Comparison of ENCODE assay signal across 15 cellular contexts in genomic region chr5:90550963-90551362, GRCh38. TPM values are rescaled to one million over a fixed set of nuclear protein-coding genes. Genes with fewer than 3 reads are reported as not detected.
DNase-seq lines count a peak whose midpoint lies in the region; FAIRE-seq and TF ChIP-seq lines count a peak whose summit lies in the region.
"Had no signal": no experiment of that assay in that cellular context is flagged by ENCODE, and none has a peak within 500 bp of the region (broad histone marks: within the 10 kb centered on the region; RNA-seq: fewer than 3 reads in every experiment).

No MANE protein-coding gene starts in this region.

- H2BK12ac ChIP-seq in H1 (ENCODE audit: low read depth, low read length) (no peak overlapping the region; the same call in 1 of the 2 replicates), neuronal stem cell (ENCODE audit: low read length) (no peak overlapping the region)

- no peaks in the 10 kb centered on the region for H3K27me3 Mint-ChIP-seq in Caco-2 (ENCODE audit: insufficient read depth, unreplicated experiment)

- H3K4me1 Mint-ChIP-seq in Caco-2 (ENCODE audit: low read depth, unreplicated experiment): peaks cover 29% of the 10 kb centered on the region
- H3K4me1 Mint-ChIP-seq: CD4-positive, CD25-positive, alpha-beta regulatory T cell had no signal

- TF ChIP-seq RAD21 in H1 (IDR thresholded peaks at IDR 0.05 in 1 of 2, conservative IDR thresholded peaks at IDR 0.05 in 1 of 2; ENCODE audit: low read depth in 2 of 2, low read length in 2 of 2): no peak

- no peak overlapping the region for H2AK5ac ChIP-seq in H1 (ENCODE audit: low read depth, low read length)
- no peak overlapping the region for H2AK5ac ChIP-seq in neuronal stem cell (ENCODE audit: low read depth, low read length)

- H4K8ac ChIP-seq in H1 (ENCODE audit: extremely low read depth, insufficient read depth, low read length) (no peak overlapping the region), neuronal stem cell (ENCODE audit: low read depth, low read length) (no peak overlapping the region)

- H2AFZ ChIP-seq in H1 (ENCODE audit: low read length) (no peak overlapping the region), neuronal stem cell (ENCODE audit: low read length) (no peak overlapping the region)

- H4K91ac ChIP-seq in H1 (replicated peaks; ENCODE audit: insufficient read length, low read length) (no peak overlapping the region), neuronal stem cell (ENCODE audit: low read depth, low read length, poor library complexity) (no peak overlapping the region)

- no peak overlapping the region for H3K4me3 ChIP-seq in BLaER1
- no peak overlapping the region for H3K4me3 ChIP-seq in H1 (ENCODE audit: extremely low read depth in 1 of 4, insufficient read depth in 2 of 4, low read depth in 3 of 4, low read length in 4 of 4)
- H3K4me3 ChIP-seq in Caco-2 (ENCODE audit: low read depth, low read length): no peak overlapping the region
- H3K4me3 ChIP-seq in neuronal stem cell (ENCODE audit: low read length in 2 of 2): no peak overlapping the region

- H3K27me3 ChIP-seq in BLaER1 (no peaks in the 10 kb centered on the region), H1 (replicated peaks in 1 of 4; ENCODE audit: control insufficient read depth in 3 of 4, extremely low read depth in 1 of 4, insufficient read depth in 3 of 4, low read length in 3 of 4) (no peaks in the 10 kb centered on the region), Caco-2 (replicated peaks; ENCODE audit: control insufficient read depth, insufficient read depth, low read length) (no peaks in the 10 kb centered on the region), neuronal stem cell (ENCODE audit: control insufficient read depth in 3 of 3, insufficient read depth in 3 of 3, low read depth in 1 of 3, low read length in 3 of 3) (no peaks in the 10 kb centered on the region)

- CTCF ChIA-PET in H1 (lab: Charles Lee; ENCODE audit: partially characterized antibody) (interaction anchor here (1.1 to 1.5 kb wide), 2 partner anchors 23 to 233 kb away, joined by 3 read pairs; no protein-coding TSS in a partner anchor), Caco-2 (lab: Charles Lee) (no interaction called here)

- H3K9me3 ChIP-seq in BLaER1 (no peaks in the 10 kb centered on the region), H1 (ENCODE audit: insufficient read depth in 2 of 2, low read depth in 1 of 2, low read length in 1 of 2) (no peaks in the 10 kb centered on the region), Caco-2 (no peaks in the 10 kb centered on the region), neuronal stem cell (replicated peaks in 1 of 2; ENCODE audit: control insufficient read depth in 2 of 2, insufficient read depth in 1 of 2, low read depth in 1 of 2, low read length in 2 of 2) (no peaks in the 10 kb centered on the region)

- H2BK5ac ChIP-seq in H1 (ENCODE audit: low read depth, low read length): no peak overlapping the region
- H2BK5ac ChIP-seq in neuronal stem cell (ENCODE audit: low read length): no peak overlapping the region

- no peaks in the 10 kb centered on the region for H3K23me2 ChIP-seq in H1 (ENCODE audit: low read depth, low read length)

- POLR2A ChIA-PET in H1 (lab: Charles Lee; ENCODE audit: partially characterized antibody) (no interaction called here), Caco-2 (lab: Charles Lee) (interaction anchor here (0.6 kb wide), 1 partner anchor 77 kb away, joined by 3 read pairs; no protein-coding TSS in a partner anchor)

- no peak overlapping the region for H3K4ac ChIP-seq in H1 (replicated peaks; ENCODE audit: insufficient read length, low read depth, low read length)
- no peak overlapping the region for H3K4ac ChIP-seq in neuronal stem cell (ENCODE audit: low read length)

- 88% methylated on average over 3 of the region's 3 CpGs; no CpG with 5 or more reads in 1 of the 2 experiments for WGBS in H1 (ENCODE audit: extremely low coverage in 1 of 2, insufficient coverage in 1 of 2, insufficient read length in 1 of 2, insufficient replicate concordance in 2 of 2, low coverage in 1 of 2, low lambda C conversion rate in 2 of 2, missing lambda C conversion rate in 1 of 2), 2 experiments
- no CpG with 5 or more reads among the region's 3 CpGs for WGBS in neuronal stem cell (ENCODE audit: extremely low coverage in 2 of 2, insufficient read length in 2 of 2, insufficient replicate concordance in 1 of 2), 2 donors

- H3K27ac ChIP-seq in BLaER1 (no peak overlapping the region), H1 (ENCODE audit: low read depth, low read length) (no peak overlapping the region), neuronal stem cell (replicated peaks; ENCODE audit: low read length) (no peak overlapping the region)

- no peaks in the 10 kb centered on the region for H3K36me3 Mint-ChIP-seq in Caco-2 (ENCODE audit: insufficient read depth, unreplicated experiment)
- H3K36me3 Mint-ChIP-seq: CD4-positive, CD25-positive, alpha-beta regulatory T cell had no signal

- H3K4me3 Mint-ChIP-seq in Caco-2 (ENCODE audit: unreplicated experiment): no peak overlapping the region

- no TSS peak for BruUV-seq in Caco-2 (replicated peaks; lab: Mats Ljungman, UMichigan)

- TF ChIP-seq POLR2A in GM12891 (IDR thresholded peaks at IDR 0.05; ENCODE audit: low read depth, low read length) (no peak), H1 (IDR thresholded peaks at IDR 0.05; ENCODE audit: control extremely low read depth in 1 of 2, low read depth in 2 of 2, low read length in 2 of 2) (no peak)

- DNase-seq in GM12891 (ENCODE audit: insufficient read length, low spot score) (no peak), NOMO-1 treated with dmso at 0.1 percent for 144 hours (lab: John Stamatoyannopoulos, UW; ENCODE audit: unreplicated experiment) (peak; percentile 0), H1 (ENCODE audit: low read depth in 1 of 2, low spot score in 2 of 2) (no peak), Caco-2 (no peak), superior temporal gyrus (ENCODE audit: extremely low spot score) (no peak), neuronal stem cell (ENCODE audit: low spot score) (no peak), Ammon's horn (ENCODE audit: low spot score) (no peak)
- DNase-seq: Calu3; CD4-positive, CD25-positive, alpha-beta regulatory T cell; DMS 273 treated with DMSO at 0.1 percent for 48 hours had no signal

- H3K79me1 ChIP-seq in H1 (ENCODE audit: low read depth, low read length) (no peaks in the 10 kb centered on the region), neuronal stem cell (ENCODE audit: low read depth, low read length) (no peaks in the 10 kb centered on the region)

- H3K23ac ChIP-seq in H1 (ENCODE audit: insufficient read length) (no peak overlapping the region), neuronal stem cell (ENCODE audit: low read depth, low read length, poor library complexity) (no peak overlapping the region)

- H4K20me1 ChIP-seq in BLaER1 (no peaks in the 10 kb centered on the region), H1 (replicated peaks in 1 of 2; ENCODE audit: control insufficient read depth in 1 of 2, insufficient read depth in 2 of 2, low read length in 2 of 2) (no peaks in the 10 kb centered on the region)

- no peak for TF ChIP-seq EP300 in H1 (IDR thresholded peaks at IDR 0.05; ENCODE audit: borderline replicate concordance in 1 of 2, low read depth in 2 of 2, low read length in 2 of 2)

- H3K36me3 ChIP-seq in BLaER1: no peaks in the 10 kb centered on the region
- H3K36me3 ChIP-seq in H1 (ENCODE audit: control insufficient read depth in 2 of 4, insufficient read depth in 4 of 4, low read length in 3 of 4): no peaks in the 10 kb centered on the region
- H3K36me3 ChIP-seq in Caco-2 (ENCODE audit: control insufficient read depth, insufficient read depth, low read length): no peaks in the 10 kb centered on the region
- no peaks in the 10 kb centered on the region for H3K36me3 ChIP-seq in neuronal stem cell (replicated peaks in 1 of 2; ENCODE audit: control insufficient read depth in 2 of 2, insufficient read depth in 2 of 2, low read length in 2 of 2)

- H2BK20ac ChIP-seq in H1 (ENCODE audit: low read length): peak overlapping the region; percentile 76; the same call in 1 of the 2 replicates

- no peak overlapping the region for H4K5ac ChIP-seq in H1 (ENCODE audit: insufficient read length, low read depth, low read length)

- peak; percentile 52 for FAIRE-seq in GM12891 (lab: Jason Lieb, UNC)
- no peak for FAIRE-seq in H1 (lab: Jason Lieb, UNC)
- FAIRE-seq: A204.1, GM18507, H54, HTR-8/SVneo had no signal

- H3K14ac ChIP-seq in H1 (ENCODE audit: insufficient read length): no peak overlapping the region
- no peak overlapping the region for H3K14ac ChIP-seq in neuronal stem cell (ENCODE audit: low read length)

- no peak overlapping the region for H3K27ac Mint-ChIP-seq in Caco-2 (ENCODE audit: unreplicated experiment)
- H3K27ac Mint-ChIP-seq: CD4-positive, CD25-positive, alpha-beta regulatory T cell had no signal

- H3K4me1 ChIP-seq in BLaER1: peaks cover 15% of the 10 kb centered on the region; the same call in 1 of the 2 replicates
- peaks cover 0 to 14% (median 3%) of the 10 kb centered on the region in 4 experiments; a peak in 4 of 7 replicates for H3K4me1 ChIP-seq in H1 (replicated peaks in 1 of 4; ENCODE audit: control insufficient read depth in 3 of 4, insufficient read depth in 4 of 4, low read length in 3 of 4)
- peaks cover 48% of the 10 kb centered on the region for H3K4me1 ChIP-seq in Caco-2
- peaks cover 2 to 37% of the 10 kb centered on the region in 2 donors for H3K4me1 ChIP-seq in neuronal stem cell (ENCODE audit: control insufficient read depth in 2 of 2, insufficient read depth in 1 of 2, low read depth in 1 of 2, low read length in 2 of 2)

- no peaks in the 10 kb centered on the region for H3K9me3 Mint-ChIP-seq in Caco-2 (ENCODE audit: unreplicated experiment)

- H3K18ac ChIP-seq in H1 (ENCODE audit: extremely low read depth, low read length) (no peak overlapping the region), neuronal stem cell (ENCODE audit: low read length) (no peak overlapping the region)

- H2BK120ac ChIP-seq in H1 (replicated peaks; ENCODE audit: low read depth, low read length): no peak overlapping the region
- no peak overlapping the region for H2BK120ac ChIP-seq in neuronal stem cell (ENCODE audit: low read depth, low read length)

- intact Hi-C loops in Caco-2 (cut with micrococcal nuclease; ENCODE audit: unreplicated experiment): loop anchor here (10.0 kb wide), 1 partner anchor 246 kb away; no protein-coding TSS in a partner anchor

- no peak overlapping the region for H3K56ac ChIP-seq in H1 (replicated peaks; ENCODE audit: insufficient read length, low read depth, low read length)

- H2BK15ac ChIP-seq in H1 (ENCODE audit: low read length): no peak overlapping the region
- H2BK15ac ChIP-seq in neuronal stem cell (ENCODE audit: low read length): no peak overlapping the region

- H3K4me2 ChIP-seq in BLaER1 (peak overlapping the region; percentile 11; the same call in 1 of the 2 replicates), H1 (ENCODE audit: insufficient read depth in 1 of 2, low read depth in 2 of 2, low read length in 2 of 2) (no peak overlapping the region), neuronal stem cell (ENCODE audit: insufficient read depth, low read length, poor library complexity, severe bottlenecking) (no peak overlapping the region)

- TF ChIP-seq CTCF in H1 (IDR thresholded peaks at IDR 0.05; ENCODE audit: control extremely low read depth in 1 of 3, insufficient read depth in 1 of 3, low read depth in 1 of 3, low read length in 3 of 3): no peak
- TF ChIP-seq CTCF in Caco-2 (IDR thresholded peaks at IDR 0.05; ENCODE audit: insufficient read depth in 1 of 2, low read depth in 1 of 2, low read length in 1 of 2, severe bottlenecking in 1 of 2, unreplicated experiment in 1 of 2): no peak

- H3K79me2 ChIP-seq in H1 (ENCODE audit: control insufficient read depth in 1 of 2, insufficient read depth in 2 of 2, low read length in 2 of 2): no peaks in the 10 kb centered on the region

- no peak overlapping the region for H3K9ac ChIP-seq in BLaER1
- no peak overlapping the region for H3K9ac ChIP-seq in H1 (replicated peaks in 1 of 4; ENCODE audit: extremely low read depth in 1 of 4, low read depth in 3 of 4, low read length in 3 of 4)
- H3K9ac ChIP-seq in neuronal stem cell (ENCODE audit: low read depth, low read length, poor library complexity): no peak overlapping the region

RNA-seq across cellular contexts. Expression of gene ADGRV1, which starts 7.6 kb away (rescaled TPM):
- 8.5 TPM for polyA plus RNA-seq in GM12891 (2012; ENCODE audit: low read depth, missing spikeins)
- 62.2 and 62.3 TPM in 2 replicates for total RNA-seq in H1 (2021; fragmentation: NEBNext Ultra II Directional; extraction: Animal tissue kit (Norgen Biotek cat#: 25700))
- polyA plus RNA-seq in H1 (2011; rRNA removed): 40.6 and 53.1 TPM in 2 replicates
- 46.6 TPM for polyA plus RNA-seq in H1 (2011; cell fraction: cytosol; rRNA removed)
- 64.4 TPM for polyA plus RNA-seq in H1 (2011; cell fraction: nucleus; rRNA removed)
- polyA plus RNA-seq in H1 (2012, experiment 1 of 2): 28.8 to 39.8 TPM (median 33.5 TPM) in 4 replicates
- 6.7 TPM for polyA plus RNA-seq in H1 (2012, experiment 2 of 2)
- polyA plus RNA-seq in H1 (2013, experiment 1 of 2): 28.5 TPM
- polyA plus RNA-seq in H1 (2013, experiment 2 of 2): 24.9 TPM
- polyA minus RNA-seq in H1 (2011; rRNA and poly(A)+ RNA removed): 289 and 337 TPM in 2 replicates
- polyA minus RNA-seq in H1 (2011; cell fraction: cytosol; rRNA and poly(A)+ RNA removed): 73.0 TPM
- 934 TPM for polyA minus RNA-seq in H1 (2011; cell fraction: nucleus; rRNA and poly(A)+ RNA removed)
- 23.2 and 31.1 TPM in 2 replicates for total RNA-seq in Caco-2 (2022)
- 12.6 TPM for polyA plus RNA-seq in neuronal stem cell (2013, experiment 1 of 2)
- polyA plus RNA-seq in neuronal stem cell (2013, experiment 2 of 2): 12.8 TPM

RNA-seq across cellular contexts. Expression of gene LYSMD3, which starts 21.6 kb away (rescaled TPM):
- polyA plus RNA-seq in GM12891 (2012; ENCODE audit: low read depth, missing spikeins): 5.5 TPM
- total RNA-seq in H1 (2021; fragmentation: NEBNext Ultra II Directional; extraction: Animal tissue kit (Norgen Biotek cat#: 25700)): 14.9 TPM in 2 replicates
- polyA plus RNA-seq in H1 (2011; rRNA removed): 2.1 and 3.7 TPM in 2 replicates
- 4.7 TPM for polyA plus RNA-seq in H1 (2011; cell fraction: cytosol; rRNA removed)
- polyA plus RNA-seq in H1 (2011; cell fraction: nucleus; rRNA removed): 0.91 TPM
- polyA plus RNA-seq in H1 (2012, experiment 1 of 2): 5.9 to 9.7 TPM (median 7.0 TPM) in 4 replicates
- polyA plus RNA-seq in H1 (2012, experiment 2 of 2): 0.52 TPM
- polyA plus RNA-seq in H1 (2013, experiment 1 of 2): 8.4 TPM
- 8.6 TPM for polyA plus RNA-seq in H1 (2013, experiment 2 of 2)
- polyA minus RNA-seq in H1 (2011; rRNA and poly(A)+ RNA removed): 5.9 and 7.5 TPM in 2 replicates
- 4.7 TPM for polyA minus RNA-seq in H1 (2011; cell fraction: cytosol; rRNA and poly(A)+ RNA removed)
- 9.4 TPM for polyA minus RNA-seq in H1 (2011; cell fraction: nucleus; rRNA and poly(A)+ RNA removed)
- 13.9 and 15.3 TPM in 2 replicates for total RNA-seq in Caco-2 (2022)
- polyA plus RNA-seq in neuronal stem cell (2013, experiment 1 of 2): 7.0 TPM
- polyA plus RNA-seq in neuronal stem cell (2013, experiment 2 of 2): 7.3 TPM
